1 cellular context compared by ENCODE assay signal in the genomic region with DNA sequence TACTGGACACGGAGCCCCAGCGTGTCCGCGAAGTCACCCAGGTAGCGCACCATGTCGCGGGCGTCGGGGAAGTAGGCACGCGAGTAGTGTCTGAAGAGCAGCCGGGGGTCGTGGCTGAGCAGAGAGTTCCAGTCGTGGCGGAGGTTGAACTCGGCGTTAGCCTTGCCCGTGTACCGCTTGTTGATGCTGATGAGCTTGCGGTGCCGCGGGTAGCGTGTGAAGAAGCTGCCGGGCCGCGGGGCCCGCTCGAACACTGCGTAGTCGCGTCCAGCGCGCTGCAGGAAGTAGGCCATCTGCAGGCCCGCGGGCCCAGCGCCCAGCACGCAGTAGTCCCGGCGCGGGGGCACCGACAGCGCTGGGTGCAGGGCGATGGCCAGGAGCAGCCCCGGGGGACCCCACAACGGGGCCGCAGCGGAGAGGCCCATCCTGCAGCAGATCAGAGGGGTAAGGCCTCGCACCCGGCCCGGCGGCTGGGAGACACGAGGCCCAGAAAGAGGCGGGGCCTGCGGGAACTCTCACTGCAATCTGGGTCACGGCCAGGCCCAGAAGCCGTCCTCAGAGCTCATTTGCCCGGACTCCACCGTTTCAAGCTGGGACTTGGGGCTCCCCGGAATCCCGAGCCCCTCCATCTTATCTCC.
TF ChIP-seq lines count a peak whose summit lies in the region.

No MANE protein-coding gene starts in this region.

TF ChIP-seq in H1, 55 proteins besides CTCF, POLR2A, EP300 and RAD21:
- no peak for TF ChIP-seq HDAC6 (IDR thresholded peaks at IDR 0.05; ENCODE audit: low read depth, low read length)
- TF ChIP-seq TCF12 (IDR thresholded peaks at IDR 0.05; ENCODE audit: low read depth, low read length) = no peak
- no peak for TF ChIP-seq TAF7 (optimal IDR thresholded peaks at IDR 0.05; ENCODE audit: borderline replicate concordance, low read depth, low read length)
- TF ChIP-seq EZH2 (IDR thresholded peaks at IDR 0.05; ENCODE audit: low read depth, low read length, severe bottlenecking) = no peak
- TF ChIP-seq BCL11A (IDR thresholded peaks at IDR 0.05; ENCODE audit: low read depth in 2 of 2, low read length in 2 of 2) = no peak
- no peak for TF ChIP-seq RNF2 (IDR thresholded peaks at IDR 0.05; ENCODE audit: borderline replicate concordance, low read depth, low read length, missing control alignments, poor library complexity, severe bottlenecking)
- no peak for TF ChIP-seq SRF (IDR thresholded peaks at IDR 0.05; ENCODE audit: low read depth, low read length)
- TF ChIP-seq HDAC2 (IDR thresholded peaks at IDR 0.05; ENCODE audit: borderline replicate concordance in 1 of 2, low read depth in 2 of 2, low read length in 2 of 2) = no peak
- no peak for TF ChIP-seq ASH2L (IDR thresholded peaks at IDR 0.05; ENCODE audit: low read length)
- TF ChIP-seq ZNF274 (IDR thresholded peaks at IDR 0.05; ENCODE audit: borderline replicate concordance, extremely low read depth, low read length) = no peak
- no peak for TF ChIP-seq RXRA (IDR thresholded peaks at IDR 0.05; ENCODE audit: insufficient read depth, low read depth, low read length)
- no peak for TF ChIP-seq KDM5A (IDR thresholded peaks at IDR 0.05; ENCODE audit: low read length)
